Comparison of ENCODE assay signal across 24 cellular contexts in genomic region chrX:7514871-7515599, GRCh38.
DNase-seq lines count a peak whose midpoint lies in the region; ATAC-seq and TF ChIP-seq lines count a peak whose summit lies in the region.
"Had no signal": no experiment of that assay in that cellular context is flagged by ENCODE, and none has a peak within 500 bp of the region (broad histone marks: within the 10 kb centered on the region; RNA-seq: fewer than 3 reads in every experiment).

No MANE protein-coding gene starts in this region.

- DNase-seq in AG10803 (ENCODE audit: low read depth) (peak; percentile 15), HT1080 (ENCODE audit: low read depth) (peak; percentile 71), brain microvascular endothelial cell (peak; percentile 36), neuronal stem cell (ENCODE audit: low spot score) (no peak), dorsolateral prefrontal cortex (no peak), stomach (no peak), medulla oblongata (ENCODE audit: extremely low spot score) (no peak)
- DNase-seq: activated CD4-positive, CD25-positive, alpha-beta regulatory T cell treated with anti-CD3 and anti-CD28 coated beads, Interleukin-2, amount 50 U/mL, for 72 hours; activated CD8-positive, alpha-beta memory T cell treated with anti-CD3 and anti-CD28 coated beads for 24 hours; activated naive CD4-positive, alpha-beta T cell treated with anti-CD3 and anti-CD28 coated beads, Interleukin-2, amount 50 U/mL, for 16 hours; activated T-cell treated with anti-CD3 and anti-CD28 coated beads, Interleukin-2, amount 50 U/mL, for 48 hours; CD4-positive, CD25-positive, alpha-beta regulatory T cell; DMS53; Karpas-422; NCI-H1417 treated with DMSO at 0.1 percent for 48 hours; NCI-H82; nephron progenitor cell; OCI-M1; stimulated activated CD4-positive, alpha-beta T cell treated with anti-CD3 and anti-CD28 coated beads, Interleukin-4, amount 100 ng/mL, for 1 hour; stimulated activated naive CD8-positive, alpha-beta T cell treated with anti-CD3 and anti-CD28 coated beads, Interleukin-15, amount 100 ng/mL, for 72 hours; upper lobe of right lung had no signal

- H2BK12ac ChIP-seq in neuronal stem cell (ENCODE audit: low read length), result no peak overlapping the region

- H3K9me3 ChIP-seq in neuronal stem cell (replicated peaks in 1 of 2; ENCODE audit: control insufficient read depth in 2 of 2, insufficient read depth in 1 of 2, low read depth in 1 of 2, low read length in 2 of 2) (no peaks in the 10 kb centered on the region), stomach (no peaks in the 10 kb centered on the region)
- H3K9me3 ChIP-seq: upper lobe of right lung had no signal

- H3K23ac ChIP-seq in neuronal stem cell (ENCODE audit: low read depth, low read length, poor library complexity), result no peak overlapping the region

- TF ChIP-seq EP300 in stomach (IDR thresholded peaks at IDR 0.05), result no peak

- H2BK5ac ChIP-seq in neuronal stem cell (ENCODE audit: low read length), result no peak overlapping the region

- no peaks in the 10 kb centered on the region for H3K4me1 ChIP-seq in neuronal stem cell (ENCODE audit: control insufficient read depth in 2 of 2, insufficient read depth in 1 of 2, low read depth in 1 of 2, low read length in 2 of 2)
- H3K4me1 ChIP-seq in stomach, result no peaks in the 10 kb centered on the region
- H3K4me1 ChIP-seq: upper lobe of right lung had no signal

- no peak overlapping the region for H2BK15ac ChIP-seq in neuronal stem cell (ENCODE audit: low read length)

- H2AFZ ChIP-seq in neuronal stem cell (ENCODE audit: low read length), result peak overlapping the region; percentile 54

- TF ChIP-seq POLR2A in stomach (IDR thresholded peaks at IDR 0.05), result no peak

- no CpG with 5 or more reads among the region's 7 CpGs for WGBS in neuronal stem cell (ENCODE audit: extremely low coverage in 2 of 2, insufficient read length in 2 of 2, insufficient replicate concordance in 1 of 2), 2 donors
- whole genome bisulfite sequencing in stomach, 5 donors, result 77 to 91% (median 86%) methylated on average over 6 to 7 of the region's 7 CpGs

- H3K27me3 ChIP-seq in brain microvascular endothelial cell (replicated peaks) (no peaks in the 10 kb centered on the region), neuronal stem cell (ENCODE audit: control insufficient read depth in 3 of 3, insufficient read depth in 3 of 3, low read depth in 1 of 3, low read length in 3 of 3) (no peaks in the 10 kb centered on the region), dorsolateral prefrontal cortex (peaks cover 0 to 8% (median 0%) of the 10 kb centered on the region in 45 donors), stomach (no peaks in the 10 kb centered on the region)
- H3K27me3 ChIP-seq: upper lobe of right lung had no signal

- in situ Hi-C loops in brain microvascular endothelial cell (cut with HindIII; ENCODE audit: low pct_ligation_motif_present, low sequenced_read_pairs), result no loop called here

- H3K36me3 ChIP-seq in brain microvascular endothelial cell (replicated peaks) (no peaks in the 10 kb centered on the region), neuronal stem cell (replicated peaks in 1 of 2; ENCODE audit: control insufficient read depth in 2 of 2, insufficient read depth in 2 of 2, low read length in 2 of 2) (no peaks in the 10 kb centered on the region), stomach (no peaks in the 10 kb centered on the region)
- H3K36me3 ChIP-seq: upper lobe of right lung had no signal

- no peaks in the 10 kb centered on the region for H3K79me1 ChIP-seq in neuronal stem cell (ENCODE audit: low read depth, low read length)

- no peak overlapping the region for H3K4me2 ChIP-seq in neuronal stem cell (ENCODE audit: insufficient read depth, low read length, poor library complexity, severe bottlenecking)

- H3K4me3 ChIP-seq in AG10803 (ENCODE audit: low read length), result no peak overlapping the region
- no peak overlapping the region for H3K4me3 ChIP-seq in brain microvascular endothelial cell (ENCODE audit: low read depth, low read length)
- no peak overlapping the region for H3K4me3 ChIP-seq in neuronal stem cell (ENCODE audit: low read length in 2 of 2)
- H3K4me3 ChIP-seq in dorsolateral prefrontal cortex, result no peak overlapping the region
- no peak overlapping the region for H3K4me3 ChIP-seq in stomach
- H3K4me3 ChIP-seq: SK-N-MC, skin epidermis, upper lobe of right lung had no signal

- intact Hi-C loops in dorsolateral prefrontal cortex (cut with DNase I) (no loop called here), stomach (cut with DNase I; ENCODE audit: low total_unique reads) (no loop called here)

- H3K27ac ChIP-seq in brain microvascular endothelial cell (peak overlapping the region; percentile 41), neuronal stem cell (replicated peaks; ENCODE audit: low read length) (no peak overlapping the region), dorsolateral prefrontal cortex (no peak overlapping the region), stomach (no peak overlapping the region)
- H3K27ac ChIP-seq: SK-N-MC, skin epidermis, upper lobe of right lung had no signal

- no peak overlapping the region for H3K4ac ChIP-seq in neuronal stem cell (ENCODE audit: low read length)

- no peak overlapping the region for H4K91ac ChIP-seq in neuronal stem cell (ENCODE audit: low read depth, low read length, poor library complexity)

- no peak overlapping the region for H2AK5ac ChIP-seq in neuronal stem cell (ENCODE audit: low read depth, low read length)

- no peak overlapping the region for H3K14ac ChIP-seq in neuronal stem cell (ENCODE audit: low read length)

- no peak overlapping the region for H3K9ac ChIP-seq in neuronal stem cell (ENCODE audit: low read depth, low read length, poor library complexity)

- TF ChIP-seq CTCF in AG10803 (conservative IDR thresholded peaks at IDR 0.05; ENCODE audit: low read length) (no peak), brain microvascular endothelial cell (IDR thresholded peaks at IDR 0.05; ENCODE audit: low read depth, low read length, missing control alignments) (no peak), dorsolateral prefrontal cortex (IDR thresholded peaks at IDR 0.05 in 54 of 56, conservative IDR thresholded peaks at IDR 0.05 in 2 of 56; ENCODE audit: low read depth in 1 of 56, partially characterized antibody in 56 of 56) (no peak), stomach (IDR thresholded peaks at IDR 0.05) (no peak)

- no peak overlapping the region for H3K18ac ChIP-seq in neuronal stem cell (ENCODE audit: low read length)

- no peak for ATAC-seq in HG03469 (IDR thresholded peaks at IDR 0.05; ENCODE audit: unreplicated experiment)
- ATAC-seq: stimulated activated naive CD8-positive, alpha-beta T cell treated with anti-CD3 and anti-CD28 coated beads, Interleukin-15, amount 100 ng/mL, for 72 hours; upper lobe of right lung had no signal

- H2BK120ac ChIP-seq in neuronal stem cell (ENCODE audit: low read depth, low read length), result no peak overlapping the region

- H4K8ac ChIP-seq in neuronal stem cell (ENCODE audit: low read depth, low read length), result no peak overlapping the region

Comparison
In these comparisons a context has a peak if more than half of its experiments do, and no peak if none do; other contexts are left out.
1. DNase-seq: peak in AG10803 (single experiment), HT1080 (single experiment) and brain microvascular endothelial cell (single experiment); none in neuronal stem cell (single experiment), dorsolateral prefrontal cortex (0 of 10), stomach (single experiment) and medulla oblongata (single experiment).